ENCODE assay signal across 17 cellular contexts in the genomic region with DNA sequence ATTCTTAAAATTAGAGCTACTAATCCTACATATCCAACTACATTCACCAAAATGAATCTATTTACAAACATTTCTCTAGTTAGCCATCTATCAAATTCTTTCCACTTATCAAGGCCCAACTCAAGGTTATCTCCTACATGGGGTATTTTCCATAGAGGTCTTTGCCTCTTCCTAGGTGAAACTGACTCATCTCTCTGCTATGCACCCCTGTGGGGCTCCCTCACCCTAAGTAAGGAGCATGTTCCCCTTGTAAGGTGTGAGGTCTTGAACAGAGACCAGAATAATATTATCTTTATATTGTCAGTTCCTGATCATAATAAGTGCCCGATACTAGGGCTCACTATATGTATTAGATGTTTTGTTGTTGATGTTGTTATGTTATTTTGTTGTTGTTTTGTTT.
DNase-seq lines count a peak whose midpoint lies in the region; ATAC-seq, FAIRE-seq and TF ChIP-seq lines count a peak whose summit lies in the region.
"Had no signal": no experiment of that assay in that cellular context is flagged by ENCODE, and none has a peak within 500 bp of the region (broad histone marks: within the 10 kb centered on the region; RNA-seq: fewer than 3 reads in every experiment).

No MANE protein-coding gene starts in this region.

- H3K27me3 Mint-ChIP-seq in GM23338 (ENCODE audit: insufficient read depth, low read depth, poor library complexity) (peaks cover 4% of the 10 kb centered on the region), astrocyte (ENCODE audit: low read depth, unreplicated experiment) (no peaks in the 10 kb centered on the region)

- H3K9me3 Mint-ChIP-seq in GM23338 (no peaks in the 10 kb centered on the region), astrocyte (ENCODE audit: unreplicated experiment) (peaks cover 12% of the 10 kb centered on the region)

- no peak overlapping the region for H4K8ac ChIP-seq in mesenchymal stem cell (ENCODE audit: low read length)

- no peak overlapping the region for H4K91ac ChIP-seq in mesenchymal stem cell (ENCODE audit: low read length)

- H2BK5ac ChIP-seq in mesenchymal stem cell (ENCODE audit: low read depth, low read length, poor library complexity, severe bottlenecking), result no peak overlapping the region

- FAIRE-seq in astrocyte (lab: Jason Lieb, UNC), result no peak
- FAIRE-seq: GM18507 had no signal

- H3K4ac ChIP-seq in mesenchymal stem cell (ENCODE audit: low read depth in 1 of 2, low read length in 2 of 2), result no peak overlapping the region

- DNase-seq in GM23338 (ENCODE audit: low spot score) (peak; percentile 33), NCI-H226 (peak; percentile 58), astrocyte (ENCODE audit: low read depth) (no peak), mesenchymal stem cell (no peak), GOT3 (lab: John Stamatoyannopoulos, UW) (no peak), middle frontal gyrus (ENCODE audit: extremely low spot score, low spot score) (no peak)
- DNase-seq: C1 segment of cervical spinal cord; Calu3; CD4-positive, alpha-beta T cell; DMS 273 treated with DMSO at 0.1 percent for 48 hours; GM23248; HCEC 1CT; IMR-90 had no signal

- H3K4me1 Mint-ChIP-seq in GM23338 (peaks cover 19% of the 10 kb centered on the region), astrocyte (ENCODE audit: low read depth, unreplicated experiment) (peaks cover 41% of the 10 kb centered on the region)

- H3K36me3 Mint-ChIP-seq in GM23338 (ENCODE audit: low read depth) (0 out of 3 replicates have a peak, but pooled peaks cover 3% of the 10 kb centered on the region), astrocyte (ENCODE audit: low read depth, unreplicated experiment) (no peaks in the 10 kb centered on the region)

- H3K9ac ChIP-seq in astrocyte (ENCODE audit: low read length) (no peak overlapping the region), mesenchymal stem cell (ENCODE audit: low read length) (no peak overlapping the region)
- H3K9ac ChIP-seq: GM23248 had no signal

- H3K27ac Mint-ChIP-seq in GM23338 (peak overlapping the region; percentile 35; the same call in 1 of the 2 replicates), astrocyte (ENCODE audit: unreplicated experiment) (peak overlapping the region; percentile 48)
- H3K27ac Mint-ChIP-seq: B cell; CD4-positive, alpha-beta T cell had no signal

- H3K18ac ChIP-seq in mesenchymal stem cell (ENCODE audit: low read depth in 1 of 2, low read length in 2 of 2), result no peak overlapping the region

- H3K79me2 ChIP-seq in GM23338 (replicated peaks; ENCODE audit: insufficient read depth), result no peaks in the 10 kb centered on the region
- H3K79me2 ChIP-seq in astrocyte (ENCODE audit: insufficient read depth, low read length), result no peaks in the 10 kb centered on the region

- ATAC-seq in GM23338, result peak; percentile 75
- ATAC-seq in HG02763 (IDR thresholded peaks at IDR 0.05; ENCODE audit: unreplicated experiment), result no peak
- no peak for ATAC-seq in GM18498 (IDR thresholded peaks at IDR 0.05; ENCODE audit: unreplicated experiment)

- H3K4me2 ChIP-seq in GM23338, result no peak overlapping the region
- H3K4me2 ChIP-seq in astrocyte (ENCODE audit: low read length), result no peak overlapping the region
- no peak overlapping the region for H3K4me2 ChIP-seq in mesenchymal stem cell (ENCODE audit: low read length, poor library complexity, severe bottlenecking)

- no peaks in the 10 kb centered on the region for H3K79me1 ChIP-seq in mesenchymal stem cell (replicated peaks; ENCODE audit: low read length, poor library complexity, severe bottlenecking)

- H2BK15ac ChIP-seq in mesenchymal stem cell (ENCODE audit: low read depth, poor library complexity, severe bottlenecking), result no peak overlapping the region

- H3K9me3 ChIP-seq in astrocyte (ENCODE audit: insufficient read depth, low read depth, low read length), result no peaks in the 10 kb centered on the region
- H3K9me3 ChIP-seq in mesenchymal stem cell (ENCODE audit: control insufficient read depth, low read length), result no peaks in the 10 kb centered on the region

- no peak overlapping the region for H3K14ac ChIP-seq in mesenchymal stem cell (ENCODE audit: low read length in 2 of 2)

- peaks cover 23% of the 10 kb centered on the region for H3K4me1 ChIP-seq in GM23338 (ENCODE audit: insufficient read depth)
- no peaks in the 10 kb centered on the region for H3K4me1 ChIP-seq in astrocyte (ENCODE audit: insufficient read depth, low read length)
- H3K4me1 ChIP-seq in mesenchymal stem cell (ENCODE audit: control insufficient read depth, insufficient read depth, low read depth, low read length), result peaks cover 4% of the 10 kb centered on the region

- no peak overlapping the region for H2AFZ ChIP-seq in GM23338
- no peak overlapping the region for H2AFZ ChIP-seq in astrocyte (ENCODE audit: low read depth, low read length)
- H2AFZ ChIP-seq in mesenchymal stem cell (ENCODE audit: low read depth, low read length), result no peak overlapping the region
- H2AFZ ChIP-seq: GM23248 had no signal

- no peak overlapping the region for H3K23ac ChIP-seq in mesenchymal stem cell (ENCODE audit: low read length in 2 of 2)

- no peak overlapping the region for H2BK12ac ChIP-seq in mesenchymal stem cell (ENCODE audit: low read length in 2 of 2)

- H3K27ac ChIP-seq in GM23338 (ENCODE audit: low read depth) (no peak overlapping the region), astrocyte (ENCODE audit: low read depth, low read length) (no peak overlapping the region), mesenchymal stem cell (ENCODE audit: low read length, poor library complexity, severe bottlenecking) (no peak overlapping the region)
- H3K27ac ChIP-seq: GM23248 had no signal

- H3F3A ChIP-seq in GM23338 (replicated peaks; ENCODE audit: low read depth), result no peaks in the 10 kb centered on the region

- H4K20me1 ChIP-seq in GM23338 (replicated peaks; ENCODE audit: insufficient read depth) (no peaks in the 10 kb centered on the region), astrocyte (ENCODE audit: insufficient read depth, low read length) (no peaks in the 10 kb centered on the region)

- H2BK120ac ChIP-seq in mesenchymal stem cell (ENCODE audit: low read depth, low read length), result no peak overlapping the region

- H3K36me3 ChIP-seq in GM23338 (ENCODE audit: insufficient read depth) (no peaks in the 10 kb centered on the region), astrocyte (ENCODE audit: insufficient read depth, low read length) (no peaks in the 10 kb centered on the region), mesenchymal stem cell (ENCODE audit: control insufficient read depth in 1 of 2, insufficient read depth in 2 of 2, low read depth in 1 of 2, low read length in 2 of 2) (no peaks in the 10 kb centered on the region)

- H3K4me3 ChIP-seq in GM23338, result no peak overlapping the region
- no peak overlapping the region for H3K4me3 ChIP-seq in astrocyte (ENCODE audit: insufficient read depth, low read depth, low read length)
- no peak overlapping the region for H3K4me3 ChIP-seq in mesenchymal stem cell (ENCODE audit: insufficient read depth in 1 of 2, low read depth in 1 of 2, low read length in 2 of 2)
- H3K4me3 ChIP-seq: GM23248 had no signal

- H2AK5ac ChIP-seq in mesenchymal stem cell (ENCODE audit: low read length, severe bottlenecking), result peak overlapping the region; percentile 71

- 100% methylated on average over 1 of the region's 1 CpG for WGBS in mesenchymal stem cell

- TF ChIP-seq CTCF in GM23338 (conservative IDR thresholded peaks at IDR 0.05; ENCODE audit: low read depth in 2 of 2) (no peak), astrocyte (IDR thresholded peaks at IDR 0.05; ENCODE audit: insufficient read depth, low read depth, low read length) (no peak)

- H3K4me3 Mint-ChIP-seq in GM23338 (no peak overlapping the region), astrocyte (ENCODE audit: unreplicated experiment) (no peak overlapping the region)
- H3K4me3 Mint-ChIP-seq: B cell; CD4-positive, alpha-beta T cell had no signal

- H3K9me2 ChIP-seq in GM23338 (ENCODE audit: insufficient read depth), result 0 out of 2 replicates have a peak, but pooled peaks cover 8% of the 10 kb centered on the region

- H3K27me3 ChIP-seq in GM23338 (ENCODE audit: insufficient read depth) (no peaks in the 10 kb centered on the region), astrocyte (ENCODE audit: insufficient read depth, low read length) (no peaks in the 10 kb centered on the region), mesenchymal stem cell (ENCODE audit: control insufficient read depth in 1 of 2, insufficient read depth in 1 of 2, low read length in 2 of 2) (no peaks in the 10 kb centered on the region)

TF ChIP-seq in GM23338, 12 proteins besides CTCF, POLR2A, EP300 and RAD21 (continues in another document):
- TF ChIP-seq ZNF331 (CRISPR knock-in tag; IDR thresholded peaks at IDR 0.05; ENCODE audit: low read depth) (no peak), JUNB (IDR thresholded peaks at IDR 0.05; ENCODE audit: unreplicated experiment) (no peak), ZNF114 (CRISPR knock-in tag; IDR thresholded peaks at IDR 0.05) (no peak), NANOG (IDR thresholded peaks at IDR 0.05; ENCODE audit: borderline replicate concordance) (no peak), POLR2AphosphoS5 (IDR thresholded peaks at IDR 0.05; ENCODE audit: low read depth) (no peak), STAT1 (IDR thresholded peaks at IDR 0.05; ENCODE audit: unreplicated experiment) (no peak)
- TF ChIP-seq, protein P1, sequence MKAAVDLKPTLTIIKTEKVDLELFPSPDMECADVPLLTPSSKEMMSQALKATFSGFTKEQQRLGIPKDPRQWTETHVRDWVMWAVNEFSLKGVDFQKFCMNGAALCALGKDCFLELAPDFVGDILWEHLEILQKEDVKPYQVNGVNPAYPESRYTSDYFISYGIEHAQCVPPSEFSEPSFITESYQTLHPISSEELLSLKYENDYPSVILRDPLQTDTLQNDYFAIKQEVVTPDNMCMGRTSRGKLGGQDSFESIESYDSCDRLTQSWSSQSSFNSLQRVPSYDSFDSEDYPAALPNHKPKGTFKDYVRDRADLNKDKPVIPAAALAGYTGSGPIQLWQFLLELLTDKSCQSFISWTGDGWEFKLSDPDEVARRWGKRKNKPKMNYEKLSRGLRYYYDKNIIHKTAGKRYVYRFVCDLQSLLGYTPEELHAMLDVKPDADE (IDR thresholded peaks at IDR 0.05), result no peak

Comparison
In these comparisons a context has a peak if more than half of its experiments do, and no peak if none do; other contexts are left out.
1. DNase-seq: peak in GM23338 (single experiment) and NCI-H226 (single experiment); none in astrocyte (single experiment), mesenchymal stem cell (single experiment), GOT3 (single experiment) and middle frontal gyrus (single experiment).